ENCODE assay signal across 8 cellular contexts in genomic region chr20:31674895-31675827, GRCh38. TPM values are rescaled to one million over a fixed set of nuclear protein-coding genes. Genes with fewer than 3 reads are reported as not detected.
DNase-seq lines count a peak whose midpoint lies in the region; ATAC-seq and TF ChIP-seq lines count a peak whose summit lies in the region.

No MANE protein-coding gene starts in this region.

- H3K27me3 Mint-ChIP-seq in activated T-cell treated with anti-CD3 and anti-CD28 coated beads, Interleukin-2, amount 50 U/mL, for 72 hours (ENCODE audit: low read depth): no peaks in the 10 kb centered on the region

- TSS peak; percentile 75 for BruUV-seq in PC-3 (replicated peaks; lab: Mats Ljungman, UMichigan)

- ATAC-seq in HG02623 (IDR thresholded peaks at IDR 0.05; ENCODE audit: unreplicated experiment) (peak; percentile 71), PC-3 (peak; percentile 71)
- ATAC-seq in activated T-cell treated with anti-CD3 and anti-CD28 coated beads, Interleukin-2, amount 50 U/mL, for 72 hours (replicated peaks in 1 of 2): peak; percentile 75 to 82

- no peak overlapping the region for H2AFZ ChIP-seq in PC-3 (ENCODE audit: low read length)

- H3K4me1 ChIP-seq in PC-3 (ENCODE audit: insufficient read depth, low read length): peaks cover 26% of the 10 kb centered on the region
- peaks cover 42% of the 10 kb centered on the region for H3K4me1 ChIP-seq in ovary (ENCODE audit: insufficient read depth)
- peaks cover 79 to 96% of the 10 kb centered on the region in 2 donors for H3K4me1 ChIP-seq in thyroid gland

- H3K79me2 ChIP-seq in PC-3 (ENCODE audit: low read length): peaks cover 94% of the 10 kb centered on the region

- intact Hi-C loops in PC-3 (cut with micrococcal nuclease) (no loop called here), ovary (cut with DNase I) (no loop called here), thyroid gland (cut with DNase I) (no loop called here)

- peak overlapping the region; percentile 94 for H3K27ac Mint-ChIP-seq in activated T-cell treated with anti-CD3 and anti-CD28 coated beads, Interleukin-2, amount 50 U/mL, for 72 hours

- 26 to 35% (median 31%) methylated on average over 10 of the region's 10 CpGs for WGBS in ovary, 3 donors
- WGBS in thyroid gland, 2 donors: 44 to 47% methylated on average over 10 of the region's 10 CpGs

- H3K36me3 ChIP-seq in PC-3 (ENCODE audit: low read depth, low read length) (peaks cover 74% of the 10 kb centered on the region), ovary (no peaks in the 10 kb centered on the region), thyroid gland (no peaks in the 10 kb centered on the region)

- no peak for TF ChIP-seq POLR2A in ovary (IDR thresholded peaks at IDR 0.05)
- no peak for TF ChIP-seq POLR2A in thyroid gland (IDR thresholded peaks at IDR 0.05)

- no peak for TF ChIP-seq EP300 in ovary (IDR thresholded peaks at IDR 0.05)

- POLR2A ChIA-PET in PC-3 (lab: Charles Lee; ENCODE audit: unreplicated experiment): no interaction called here

- no peaks in the 10 kb centered on the region for H3F3A ChIP-seq in PC-3 (ENCODE audit: low read length, unreplicated experiment)

- H3K36me3 Mint-ChIP-seq in activated T-cell treated with anti-CD3 and anti-CD28 coated beads, Interleukin-2, amount 50 U/mL, for 72 hours (ENCODE audit: insufficient read depth in 2 of 2): peaks cover 9 to 39% of the 10 kb centered on the region in 2 donors

- peak overlapping the region; percentile 91 to 94 for H3K4me3 Mint-ChIP-seq in activated T-cell treated with anti-CD3 and anti-CD28 coated beads, Interleukin-2, amount 50 U/mL, for 72 hours

- CTCF ChIA-PET in PC-3 (lab: Charles Lee): interaction anchor here (0.5 to 0.6 kb wide), 2 partner anchors 49 to 88 kb away, joined by 4 to 10 read pairs; no protein-coding TSS in a partner anchor

- no peaks in the 10 kb centered on the region for H3K9me2 ChIP-seq in PC-3 (replicated peaks; ENCODE audit: low read length)

- peaks cover 100% of the 10 kb centered on the region for H3K4me1 Mint-ChIP-seq in activated T-cell treated with anti-CD3 and anti-CD28 coated beads, Interleukin-2, amount 50 U/mL, for 72 hours (ENCODE audit: low read depth)

- H3K9me3 ChIP-seq in PC-3 (ENCODE audit: low read length) (no peaks in the 10 kb centered on the region), ovary (no peaks in the 10 kb centered on the region), thyroid gland (no peaks in the 10 kb centered on the region)

- peak overlapping the region; percentile 24 for H3K4me2 ChIP-seq in PC-3 (ENCODE audit: low read length)

- H4K20me1 ChIP-seq in PC-3 (ENCODE audit: low read length): peaks cover 11% of the 10 kb centered on the region; the same call in 1 of the 2 replicates

- H3K27ac ChIP-seq in PC-3 (ENCODE audit: low read length) (peak overlapping the region; percentile 57), ovary (peak overlapping the region in 1 of 2 donors; percentile 61), thyroid gland (peak overlapping the region; percentile 79 to 90 (median 80))

- H3K4me3 ChIP-seq in PC-3 (ENCODE audit: low read length) (no peak overlapping the region), fibroblast of the aortic adventitia (ENCODE audit: low read depth, low read length) (peak overlapping the region; percentile 47), ovary (no peak overlapping the region), thyroid gland (replicated peaks in 1 of 3) (no peak overlapping the region)

- no peak for TF ChIP-seq CTCF in PC-3 (conservative IDR thresholded peaks at IDR 0.05; ENCODE audit: low read depth, low read length)
- TF ChIP-seq CTCF in fibroblast of the aortic adventitia (IDR thresholded peaks at IDR 0.05; ENCODE audit: insufficient read depth, low read length): no peak
- TF ChIP-seq CTCF in ovary (IDR thresholded peaks at IDR 0.05): no peak
- no peak for TF ChIP-seq CTCF in thyroid gland (IDR thresholded peaks at IDR 0.05)

- H3K9ac ChIP-seq in PC-3 (ENCODE audit: low read length): peak overlapping the region; percentile 2; the same call in 1 of the 2 replicates

- H3K27me3 ChIP-seq in PC-3 (ENCODE audit: low read length): no peaks in the 10 kb centered on the region
- no peaks in the 10 kb centered on the region for H3K27me3 ChIP-seq in ovary
- H3K27me3 ChIP-seq in thyroid gland: no peaks in the 10 kb centered on the region

- DNase-seq in GM04503 (ENCODE audit: low read depth) (peak; percentile 57), PC-3 (peak; percentile 86), fibroblast of the aortic adventitia (ENCODE audit: low read depth) (peak; percentile 94), ovary (peak in 3 of 5 donors; percentile 40 to 60 (median 58)), thyroid gland (peak; percentile 68 to 75), mesenteric fat pad (ENCODE audit: low spot score) (no peak)
- peak; percentile 71 to 76 for DNase-seq in activated T-cell treated with anti-CD3 and anti-CD28 coated beads, Interleukin-2, amount 50 U/mL, for 72 hours

- H3K9me3 Mint-ChIP-seq in activated T-cell treated with anti-CD3 and anti-CD28 coated beads, Interleukin-2, amount 50 U/mL, for 72 hours: no peaks in the 10 kb centered on the region

RNA-seq across cellular contexts. Expression of gene COX4I2, which starts 37.4 kb away (rescaled TPM):
- not detected in 2 replicates for total RNA-seq in PC-3 (2014; rRNA removed)
- total RNA-seq in activated T-cell treated with anti-CD3 and anti-CD28 coated beads, Interleukin-2, amount 50 U/mL, for 72 hours: not detected
- not detected in 2 replicates for total RNA-seq in fibroblast of the aortic adventitia (ENCODE audit: low replicate concordance)
- total RNA-seq in ovary: 1 to 10 TPM in 6 of 7 donors, not detected in 1; 1.1 to 3.5 (median 2.1) TPM
- 1 to 10 TPM; 3.5 to 6.6 TPM for polyA plus RNA-seq in ovary
- total RNA-seq in thyroid gland: 1 to 10 TPM; 1.1 to 4.8 (median 3.4) TPM
- total RNA-seq in mesenteric fat pad: 2.3 TPM

RNA-seq across cellular contexts. Expression of gene BCL2L1, which starts 47.5 kb away (rescaled TPM):
- total RNA-seq in PC-3 (2014; rRNA removed) (260 and 277 TPM in 2 replicates), fibroblast of the aortic adventitia (ENCODE audit: low replicate concordance) (59.9 and 101 TPM in 2 replicates), ovary (10 to 100 TPM; 21.7 to 65.1 (median 40.4) TPM), thyroid gland (100 to 1,000 TPM; 110 to 154 (median 125) TPM), mesenteric fat pad (135 TPM)
- total RNA-seq in activated T-cell treated with anti-CD3 and anti-CD28 coated beads, Interleukin-2, amount 50 U/mL, for 72 hours: 100 to 1,000 TPM; 120 to 152 TPM
- 10 to 100 TPM; 31.6 to 35.6 TPM for polyA plus RNA-seq in ovary
